ENCODE assay signal across 1 cellular context in genomic region chr19:48966541-48967345, GRCh38.
TF ChIP-seq lines count a peak whose summit lies in the region.

No MANE protein-coding gene starts in this region.

TF ChIP-seq in HepG2, 621 proteins besides CTCF, POLR2A, EP300 and RAD21 (continues in another document):
- TF ChIP-seq HDAC2 (CRISPR knock-in tag; IDR thresholded peaks at IDR 0.05) = no peak
- TF ChIP-seq ZNF7 (CRISPR knock-in tag; IDR thresholded peaks at IDR 0.05) = no peak
- TF ChIP-seq NFIB (CRISPR knock-in tag; IDR thresholded peaks at IDR 0.05; ENCODE audit: borderline replicate concordance) = no peak
- no peak for TF ChIP-seq ZNF558 (CRISPR knock-in tag; IDR thresholded peaks at IDR 0.05; ENCODE audit: borderline replicate concordance)
- no peak for TF ChIP-seq ZNF616 (CRISPR knock-in tag; IDR thresholded peaks at IDR 0.05; ENCODE audit: low read depth)
- no peak for TF ChIP-seq U2AF1 (optimal IDR thresholded peaks at IDR 0.05; ENCODE audit: low read depth, low read length)
- no peak for TF ChIP-seq PRPF4 (IDR thresholded peaks at IDR 0.05; ENCODE audit: low read depth, low read length, poor library complexity, severe bottlenecking)
- TF ChIP-seq ZNF577 (CRISPR knock-in tag; IDR thresholded peaks at IDR 0.05; ENCODE audit: borderline replicate concordance, low read depth) = no peak
- no peak for TF ChIP-seq ZNF784 (CRISPR knock-in tag; IDR thresholded peaks at IDR 0.05; ENCODE audit: borderline replicate concordance)
- TF ChIP-seq ADNP (CRISPR knock-in tag; IDR thresholded peaks at IDR 0.05) = no peak
- no peak for TF ChIP-seq ZNF639 (CRISPR knock-in tag; conservative IDR thresholded peaks at IDR 0.05)
- peak; percentile 55 for TF ChIP-seq AFF4 (CRISPR knock-in tag; IDR thresholded peaks at IDR 0.05)
- TF ChIP-seq ASH2L (IDR thresholded peaks at IDR 0.05; ENCODE audit: insufficient read length, low read depth, low read length) = no peak
- 0 out of 2 replicates have a peak, but pooled peaks have one; percentile 22 for TF ChIP-seq KLF9 (CRISPR knock-in tag; IDR thresholded peaks at IDR 0.05; ENCODE audit: low read depth)
- no peak for TF ChIP-seq CREB3 (CRISPR knock-in tag; IDR thresholded peaks at IDR 0.05)
- no peak for TF ChIP-seq ZNF33A (CRISPR knock-in tag; IDR thresholded peaks at IDR 0.05; ENCODE audit: borderline replicate concordance)
- TF ChIP-seq CCAR2 (optimal IDR thresholded peaks at IDR 0.05; ENCODE audit: low read depth, low read length) = no peak
- TF ChIP-seq MAFK (conservative IDR thresholded peaks at IDR 0.05 in 1 of 2, IDR thresholded peaks at IDR 0.05 in 1 of 2; ENCODE audit: low read length in 2 of 2) = no peak
- TF ChIP-seq DNMT3B (CRISPR knock-in tag; conservative IDR thresholded peaks at IDR 0.05) = no peak
- no peak for TF ChIP-seq KLF6 (CRISPR knock-in tag; IDR thresholded peaks at IDR 0.05)
- TF ChIP-seq ZSCAN29 (CRISPR knock-in tag; conservative IDR thresholded peaks at IDR 0.05) = no peak; the same call in 1 of the 2 replicates
- TF ChIP-seq ZNF800 (CRISPR knock-in tag; IDR thresholded peaks at IDR 0.05) = no peak
- TF ChIP-seq ZNF451 (CRISPR knock-in tag; IDR thresholded peaks at IDR 0.05) = 0 out of 2 replicates have a peak, but pooled peaks have one; percentile 18
- TF ChIP-seq SKI (IDR thresholded peaks at IDR 0.05; ENCODE audit: partially characterized antibody) = no peak
- TF ChIP-seq RBM22 (optimal IDR thresholded peaks at IDR 0.05; ENCODE audit: low read length) = peak; percentile 24
- TF ChIP-seq ZNF136 (CRISPR knock-in tag; IDR thresholded peaks at IDR 0.05; ENCODE audit: low read depth) = no peak
- TF ChIP-seq ZNF598 (CRISPR knock-in tag; IDR thresholded peaks at IDR 0.05; ENCODE audit: borderline replicate concordance) = no peak
- TF ChIP-seq ONECUT2 (CRISPR knock-in tag; IDR thresholded peaks at IDR 0.05) = no peak
- TF ChIP-seq ZNF496 (CRISPR knock-in tag; IDR thresholded peaks at IDR 0.05; ENCODE audit: insufficient replicate concordance) = no peak
- TF ChIP-seq FOXA1 (IDR thresholded peaks at IDR 0.05) = no peak
- no peak for TF ChIP-seq FOXA1 (CRISPR knock-in tag; IDR thresholded peaks at IDR 0.05)
- TF ChIP-seq HMGXB4 (CRISPR knock-in tag; IDR thresholded peaks at IDR 0.05; ENCODE audit: borderline replicate concordance in 1 of 2, low read depth in 1 of 2) = no peak
- TF ChIP-seq ZNF350 (CRISPR knock-in tag; IDR thresholded peaks at IDR 0.05; ENCODE audit: borderline replicate concordance, low read depth) = no peak
- no peak; the same call in 1 of the 2 replicates for TF ChIP-seq BCL6 (CRISPR knock-in tag; IDR thresholded peaks at IDR 0.05)
- 0 out of 2 replicates have a peak, but pooled peaks have one; percentile 9 for TF ChIP-seq SSRP1 (CRISPR knock-in tag; IDR thresholded peaks at IDR 0.05)
- no peak; the same call in 1 of the 2 replicates for TF ChIP-seq ZNF430 (CRISPR knock-in tag; IDR thresholded peaks at IDR 0.05)
- TF ChIP-seq ZFP37 (CRISPR knock-in tag; IDR thresholded peaks at IDR 0.05; ENCODE audit: borderline replicate concordance) = no peak; the same call in 1 of the 2 replicates
- TF ChIP-seq ZBTB3 (CRISPR knock-in tag; IDR thresholded peaks at IDR 0.05; ENCODE audit: borderline replicate concordance, low read depth) = no peak
- no peak for TF ChIP-seq ZNF317 (CRISPR knock-in tag; IDR thresholded peaks at IDR 0.05)
- TF ChIP-seq POLR2AphosphoS2 (IDR thresholded peaks at IDR 0.05; ENCODE audit: low read depth, low read length) = peak; percentile 24; the same call in 1 of the 2 replicates
- TF ChIP-seq ZNF547 (CRISPR knock-in tag; IDR thresholded peaks at IDR 0.05) = 0 out of 2 replicates have a peak, but pooled peaks have one; percentile 32
- no peak for TF ChIP-seq SRSF9 (IDR thresholded peaks at IDR 0.05; ENCODE audit: borderline replicate concordance, insufficient read depth, low read depth, low read length, poor library complexity, severe bottlenecking)
- no peak for TF ChIP-seq RBFOX2 (IDR thresholded peaks at IDR 0.05; ENCODE audit: low read depth, low read length)
- no peak for TF ChIP-seq NR1H2 (CRISPR knock-in tag; IDR thresholded peaks at IDR 0.05; ENCODE audit: borderline replicate concordance, low read depth)
- TF ChIP-seq BATF2 (CRISPR knock-in tag; IDR thresholded peaks at IDR 0.05) = no peak
- TF ChIP-seq ZNF446 (CRISPR knock-in tag; IDR thresholded peaks at IDR 0.05) = peak; percentile 58; the same call in 1 of the 2 replicates
- 0 out of 2 replicates have a peak, but pooled peaks have one; percentile 4 for TF ChIP-seq KAT8 (CRISPR knock-in tag; IDR thresholded peaks at IDR 0.05)
- TF ChIP-seq CBX1 (IDR thresholded peaks at IDR 0.05; ENCODE audit: low read depth) = peak; percentile 24
- no peak for TF ChIP-seq BRD4 (CRISPR knock-in tag; IDR thresholded peaks at IDR 0.05)
- TF ChIP-seq GRHL1 (CRISPR knock-in tag; conservative IDR thresholded peaks at IDR 0.05) = no peak
- no peak for TF ChIP-seq TERF1 (CRISPR knock-in tag; IDR thresholded peaks at IDR 0.05)
- TF ChIP-seq RBAK (CRISPR knock-in tag; IDR thresholded peaks at IDR 0.05) = no peak
